25 cellular contexts compared by ENCODE assay signal in genomic region chr2:48427552-48427951, GRCh38. TPM values are rescaled to one million over a fixed set of nuclear protein-coding genes. Genes with fewer than 3 reads are reported as not detected.
DNase-seq lines count a peak whose midpoint lies in the region; ATAC-seq, FAIRE-seq and TF ChIP-seq lines count a peak whose summit lies in the region.
"Had no signal": no experiment of that assay in that cellular context is flagged by ENCODE, and none has a peak within 500 bp of the region (broad histone marks: within the 10 kb centered on the region; RNA-seq: fewer than 3 reads in every experiment).

No MANE protein-coding gene starts in this region.

- BruUV-seq in HepG2 (replicated peaks; lab: Mats Ljungman, UMichigan) (no TSS peak), K562 (replicated peaks; lab: Mats Ljungman, UMichigan) (no TSS peak)

- POLR2A ChIA-PET in HepG2 (lab: Yijun Ruan, JAX) (no interaction called here), K562 (lab: Yijun Ruan, JAX) (no interaction called here)

- H3K79me2 ChIP-seq in HepG2 (ENCODE audit: insufficient read depth, low read length): no peaks in the 10 kb centered on the region
- no peaks in the 10 kb centered on the region for H3K79me2 ChIP-seq in K562 (ENCODE audit: control insufficient read depth, insufficient read depth, low read length)

- no peaks in the 10 kb centered on the region for H3K4me1 Mint-ChIP-seq in natural killer cell
- peaks cover 13% of the 10 kb centered on the region for H3K4me1 Mint-ChIP-seq in activated T-helper 2 cell treated with anti-CD3 and anti-CD28 coated beads, Interferon-gamma antibody, Interleukin-2, Interleukin-4, amounts not matched to agents 10 μg/mL and 5 μg/mL and 100 μg/mL, durations not matched to agents 14 hours and 24 hours and 36 hours (ENCODE audit: low read depth)
- H3K4me1 Mint-ChIP-seq: CD4-positive, alpha-beta memory T cell; CD8-positive, alpha-beta memory T cell had no signal

- H3K4me3 ChIP-seq in HepG2 (replicated peaks in 1 of 3; ENCODE audit: insufficient read depth in 1 of 3, low read depth in 2 of 3, low read length in 3 of 3): no peak overlapping the region
- no peak overlapping the region for H3K4me3 ChIP-seq in right lobe of liver
- no peak overlapping the region for H3K4me3 ChIP-seq in K562
- no peak overlapping the region for H3K4me3 ChIP-seq in small intestine (ENCODE audit: low read depth in 1 of 2, low read length in 2 of 2)
- H3K4me3 ChIP-seq: BLaER1 had no signal

- H3K9ac ChIP-seq in HepG2 (ENCODE audit: insufficient read depth, low read depth, low read length): no peak overlapping the region
- H3K9ac ChIP-seq in K562 (ENCODE audit: insufficient read depth in 1 of 2, low read depth in 2 of 2, low read length in 2 of 2): no peak overlapping the region
- H3K9ac ChIP-seq: BLaER1 had no signal

- H4K20me1 ChIP-seq in HepG2 (ENCODE audit: insufficient read depth, low read length) (no peaks in the 10 kb centered on the region), K562 (replicated peaks; ENCODE audit: control insufficient read depth, insufficient read depth, low read length) (no peaks in the 10 kb centered on the region)
- H4K20me1 ChIP-seq: BLaER1 had no signal

- TF ChIP-seq RAD21 in HepG2 (CRISPR knock-in tag; IDR thresholded peaks at IDR 0.05) (no peak), K562 (CRISPR knock-in tag; conservative IDR thresholded peaks at IDR 0.05 in 1 of 2, IDR thresholded peaks at IDR 0.05 in 1 of 2) (no peak)

- H2AFZ ChIP-seq in HepG2 (ENCODE audit: low read length) (no peak overlapping the region), K562 (ENCODE audit: low read depth, low read length) (no peak overlapping the region)

- DNase-seq in HepG2 (ENCODE audit: low spot score): no peak
- no peak for DNase-seq in right lobe of liver
- DNase-seq in K562 (ENCODE audit: extremely low read depth in 1 of 4, low spot score in 3 of 4): no peak
- peak; percentile 67 for DNase-seq in small intestine
- no peak for DNase-seq in natural killer cell
- DNase-seq in activated T-helper 2 cell treated with anti-CD3 and anti-CD28 coated beads, Interferon-gamma antibody, Interleukin-2, Interleukin-4, amounts not matched to agents 10 μg/mL and 5 μg/mL and 100 μg/mL, durations not matched to agents 14 hours and 24 hours and 36 hours (ENCODE audit: low spot score): no peak
- DNase-seq: ACHN; BE2C; C1 segment of cervical spinal cord; CD4-positive, alpha-beta memory T cell; CD4-positive, CD25-positive, alpha-beta regulatory T cell; CD8-positive, alpha-beta memory T cell; COR-L47; DMS 273 treated with DMSO at 0.1 percent for 48 hours; DMS153; DMS53; DMS79 treated with DMSO at 0.1 percent for 48 hours; GF-D8 had no signal

- H3K9me3 Mint-ChIP-seq in natural killer cell: no peaks in the 10 kb centered on the region
- no peaks in the 10 kb centered on the region for H3K9me3 Mint-ChIP-seq in activated T-helper 2 cell treated with anti-CD3 and anti-CD28 coated beads, Interferon-gamma antibody, Interleukin-2, Interleukin-4, amounts not matched to agents 10 μg/mL and 5 μg/mL and 100 μg/mL, durations not matched to agents 14 hours and 24 hours and 36 hours
- H3K9me3 Mint-ChIP-seq: CD14-positive monocyte; CD4-positive, alpha-beta memory T cell; CD4-positive, CD25-positive, alpha-beta regulatory T cell had no signal

- H3K9me1 ChIP-seq in K562 (ENCODE audit: control insufficient read depth, insufficient read depth, low read length): no peaks in the 10 kb centered on the region

- TF ChIP-seq POLR2A in HepG2 (IDR thresholded peaks at IDR 0.05; ENCODE audit: insufficient read depth in 1 of 2, low read depth in 2 of 2, low read length in 2 of 2) (no peak), right lobe of liver (IDR thresholded peaks at IDR 0.05) (no peak), K562 (conservative IDR thresholded peaks at IDR 0.05) (no peak)

- H3K27ac ChIP-seq in HepG2 (ENCODE audit: extremely low read length, insufficient read depth, low read length) (no peak overlapping the region), right lobe of liver (no peak overlapping the region), K562 (ENCODE audit: extremely low read depth, low read depth, low read length) (no peak overlapping the region), small intestine (ENCODE audit: low read depth in 1 of 2, low read length in 1 of 2) (no peak overlapping the region)
- H3K27ac ChIP-seq: 22Rv1, BLaER1 had no signal

- H3K9me3 ChIP-seq in HepG2 (ENCODE audit: low read length) (no peaks in the 10 kb centered on the region), right lobe of liver (no peaks in the 10 kb centered on the region), K562 (replicated peaks; ENCODE audit: control insufficient read depth, insufficient read depth, low read depth, low read length) (no peaks in the 10 kb centered on the region), small intestine (ENCODE audit: control insufficient read depth, low read depth) (no peaks in the 10 kb centered on the region)
- H3K9me3 ChIP-seq: BE2C, BLaER1 had no signal

- H3K4me3 Mint-ChIP-seq in natural killer cell: no peak overlapping the region
- no peak overlapping the region for H3K4me3 Mint-ChIP-seq in activated T-helper 2 cell treated with anti-CD3 and anti-CD28 coated beads, Interferon-gamma antibody, Interleukin-2, Interleukin-4, amounts not matched to agents 10 μg/mL and 5 μg/mL and 100 μg/mL, durations not matched to agents 14 hours and 24 hours and 36 hours (ENCODE audit: low read depth)
- H3K4me3 Mint-ChIP-seq: CD14-positive monocyte; CD4-positive, alpha-beta memory T cell; CD4-positive, CD25-positive, alpha-beta regulatory T cell; CD8-positive, alpha-beta memory T cell had no signal

- CTCF ChIA-PET in HepG2 (lab: Yijun Ruan, JAX; ENCODE audit: low intra/inter-chr PET ratio, low total read pairs): no interaction called here
- CTCF ChIA-PET in K562 (lab: Yijun Ruan, JAX; ENCODE audit: low intra/inter-chr PET ratio): no interaction called here

- TF ChIP-seq CTCF in HepG2 (CRISPR knock-in tag; IDR thresholded peaks at IDR 0.05): no peak
- no peak for TF ChIP-seq CTCF in right lobe of liver (IDR thresholded peaks at IDR 0.05)
- no peak for TF ChIP-seq CTCF in K562 (IDR thresholded peaks at IDR 0.05 in 2 of 3, conservative IDR thresholded peaks at IDR 0.05 in 1 of 3; ENCODE audit: insufficient read depth in 2 of 3, low read depth in 1 of 3, low read length in 3 of 3)
- TF ChIP-seq CTCF in natural killer cell (IDR thresholded peaks at IDR 0.05): no peak

- in situ Hi-C loops in HepG2 (cut with HindIII; ENCODE audit: extremely low pct_ligation_motif_present, low pct_unique_long_range_greater_than_20kb): loop anchor here (10.0 kb wide), 1 partner anchor 573 kb away; no protein-coding TSS in a partner anchor
- in situ Hi-C loops in K562 (cut with MboI): no loop called here

- FAIRE-seq in HepG2 (lab: Jason Lieb, UNC): no peak
- FAIRE-seq in K562 (lab: Jason Lieb, UNC): no peak
- no peak for FAIRE-seq in small intestine (lab: Jason Lieb, UNC)
- FAIRE-seq: A204.1, G401.6, GM12891, GM19239 had no signal

- peaks cover 16 to 30% of the 10 kb centered on the region in 2 donors for H3K27me3 Mint-ChIP-seq in natural killer cell (ENCODE audit: low read depth in 2 of 2)
- peaks cover 5% of the 10 kb centered on the region for H3K27me3 Mint-ChIP-seq in activated T-helper 2 cell treated with anti-CD3 and anti-CD28 coated beads, Interferon-gamma antibody, Interleukin-2, Interleukin-4, amounts not matched to agents 10 μg/mL and 5 μg/mL and 100 μg/mL, durations not matched to agents 14 hours and 24 hours and 36 hours (ENCODE audit: low read depth)

- TF ChIP-seq EP300 in HepG2 (IDR thresholded peaks at IDR 0.05; ENCODE audit: low read depth in 2 of 2, low read length in 2 of 2) (no peak), HepG2 (CRISPR knock-in tag; IDR thresholded peaks at IDR 0.05; ENCODE audit: borderline replicate concordance) (no peak), K562 (IDR thresholded peaks at IDR 0.05; ENCODE audit: low read length) (no peak)

- no peaks in the 10 kb centered on the region for H3K36me3 ChIP-seq in HepG2 (replicated peaks in 1 of 2; ENCODE audit: control insufficient read depth in 1 of 2, insufficient read depth in 2 of 2, low read length in 2 of 2)
- no peaks in the 10 kb centered on the region for H3K36me3 ChIP-seq in right lobe of liver
- H3K36me3 ChIP-seq in K562 (ENCODE audit: control insufficient read depth, insufficient read depth, low read length): no peaks in the 10 kb centered on the region
- no peaks in the 10 kb centered on the region for H3K36me3 ChIP-seq in small intestine (ENCODE audit: control insufficient read depth in 2 of 2, insufficient read depth in 2 of 2, low read length in 2 of 2)
- H3K36me3 ChIP-seq: BE2C, BLaER1 had no signal

- H3K27ac Mint-ChIP-seq in natural killer cell: no peak overlapping the region
- no peak overlapping the region for H3K27ac Mint-ChIP-seq in activated T-helper 2 cell treated with anti-CD3 and anti-CD28 coated beads, Interferon-gamma antibody, Interleukin-2, Interleukin-4, amounts not matched to agents 10 μg/mL and 5 μg/mL and 100 μg/mL, durations not matched to agents 14 hours and 24 hours and 36 hours
- H3K27ac Mint-ChIP-seq: CD14-positive monocyte had no signal

- peaks cover 16% of the 10 kb centered on the region for H3K4me1 ChIP-seq in HepG2 (ENCODE audit: insufficient read depth, low read length)
- no peaks in the 10 kb centered on the region for H3K4me1 ChIP-seq in right lobe of liver
- H3K4me1 ChIP-seq in K562 (replicated peaks in 1 of 2; ENCODE audit: control insufficient read depth in 2 of 2, insufficient read depth in 2 of 2, low read length in 2 of 2): no peaks in the 10 kb centered on the region; a peak in 2 of 5 replicates
- H3K4me1 ChIP-seq in small intestine (ENCODE audit: control insufficient read depth in 2 of 2, insufficient read depth in 1 of 2, low read depth in 1 of 2, low read length in 1 of 2): peaks cover 3% of the 10 kb centered on the region in 2 donors
- H3K4me1 ChIP-seq: BE2C had no signal

- WGBS in HepG2 (ENCODE audit: low lambda C conversion rate): 16% methylated on average over 2 of the region's 2 CpGs
- 76% methylated on average over 2 of the region's 2 CpGs for WGBS in right lobe of liver (ENCODE audit: insufficient coverage, low coverage, low lambda C conversion rate, missing lambda C conversion rate)
- 42% methylated on average over 2 of the region's 2 CpGs for WGBS in K562 (ENCODE audit: insufficient coverage, low coverage, missing lambda C conversion rate)
- 45 to 71% (median 68%) methylated on average over 2 of the region's 2 CpGs for WGBS in small intestine, 3 donors

- H3K4me2 ChIP-seq in HepG2 (ENCODE audit: low read depth, low read length) (no peak overlapping the region), K562 (ENCODE audit: insufficient read depth, low read length) (no peak overlapping the region)
- H3K4me2 ChIP-seq: BLaER1 had no signal

- intact Hi-C loops in HepG2 (cut with micrococcal nuclease; ENCODE audit: unreplicated experiment): no loop called here
- intact Hi-C loops in right lobe of liver (cut with DNase I): loop anchor here in 1 of 2 donors (10.0 kb wide), 1 partner anchor 513 kb away; no protein-coding TSS in a partner anchor
- intact Hi-C loops in K562 (cut with micrococcal nuclease): loop anchor here (10.0 kb wide), 1 partner anchor 573 kb away; no protein-coding TSS in a partner anchor
- intact Hi-C loops in natural killer cell (cut with micrococcal nuclease): no loop called here
- intact Hi-C loops in activated T-helper 2 cell treated with anti-CD3 and anti-CD28 coated beads, Interferon-gamma antibody, Interleukin-2, Interleukin-4, amounts not matched to agents 10 μg/mL and 5 μg/mL and 100 μg/mL, durations not matched to agents 14 hours and 24 hours and 36 hours (cut with micrococcal nuclease): no loop called here

- H3K36me3 Mint-ChIP-seq in natural killer cell: no peaks in the 10 kb centered on the region
- H3K36me3 Mint-ChIP-seq in activated T-helper 2 cell treated with anti-CD3 and anti-CD28 coated beads, Interferon-gamma antibody, Interleukin-2, Interleukin-4, amounts not matched to agents 10 μg/mL and 5 μg/mL and 100 μg/mL, durations not matched to agents 14 hours and 24 hours and 36 hours (ENCODE audit: low read depth): no peaks in the 10 kb centered on the region
- H3K36me3 Mint-ChIP-seq: CD14-positive monocyte; CD4-positive, alpha-beta memory T cell; CD4-positive, CD25-positive, alpha-beta regulatory T cell; CD8-positive, alpha-beta memory T cell had no signal

- ATAC-seq in HepG2 (no peak), right lobe of liver (no peak), K562 (no peak), natural killer cell (no peak)

- H3K27me3 ChIP-seq in HepG2 (ENCODE audit: control insufficient read depth in 1 of 2, insufficient read depth in 2 of 2, low read length in 2 of 2) (0 out of 5 replicates have a peak, but pooled peaks cover 0 to 6% of the 10 kb centered on the region in 2 experiments), right lobe of liver (no peaks in the 10 kb centered on the region), K562 (ENCODE audit: control insufficient read depth in 2 of 2, insufficient read depth in 2 of 2, low read length in 2 of 2) (no peaks in the 10 kb centered on the region), small intestine (ENCODE audit: control insufficient read depth in 2 of 2, insufficient read depth in 2 of 2, low read length in 2 of 2) (no peaks in the 10 kb centered on the region)
- H3K27me3 ChIP-seq: BE2C, BLaER1 had no signal

RNA-seq across cellular contexts. Expression of gene PPP1R21, which starts 13.0 kb away (rescaled TPM):
- total RNA-seq in HepG2 (2016; rRNA removed; fragmentation: Illumina TruSeq; extraction: Trizol): 15.5 and 26.0 TPM in 2 replicates
- 23.4 and 25.6 TPM in 2 replicates for total RNA-seq in HepG2 (2016; cell fraction: cytosol; rRNA removed; fragmentation: Illumina TruSeq; extraction: Trizol; ENCODE audit: low read depth)
- 11.8 and 21.9 TPM in 2 replicates for total RNA-seq in HepG2 (2016; cell fraction: insoluble cytoplasmic fraction; rRNA removed; fragmentation: Illumina TruSeq; extraction: Trizol)
- total RNA-seq in HepG2 (2016; cell fraction: membrane; rRNA removed; fragmentation: Illumina TruSeq; extraction: Trizol): 17.4 and 18.5 TPM in 2 replicates
- 19.8 and 24.1 TPM in 2 replicates for total RNA-seq in HepG2 (2016; cell fraction: nucleus; rRNA removed; fragmentation: Illumina TruSeq; extraction: Trizol)
- 18.8 and 21.9 TPM in 2 replicates for polyA plus RNA-seq in HepG2 (2011; rRNA removed)
- 8.8 and 12.8 TPM in 2 replicates for polyA plus RNA-seq in HepG2 (2011; cell fraction: cytosol; rRNA removed)
- 17.9 and 22.6 TPM in 2 replicates for polyA plus RNA-seq in HepG2 (2011; cell fraction: nucleus; rRNA removed)
- 17.3 and 23.4 TPM in 2 replicates for polyA plus RNA-seq in HepG2 (2012)
- polyA plus RNA-seq in HepG2 (2016; cell fraction: cytosol; fragmentation: Illumina TruSeq; extraction: Trizol; ENCODE audit: low read depth): 4.0 and 5.5 TPM in 2 replicates
- 20.2 and 22.6 TPM in 2 replicates for polyA plus RNA-seq in HepG2 (2016; cell fraction: insoluble cytoplasmic fraction; fragmentation: Illumina TruSeq; extraction: Trizol; ENCODE audit: low read depth)
- polyA plus RNA-seq in HepG2 (2016; cell fraction: membrane; fragmentation: Illumina TruSeq; extraction: Trizol; ENCODE audit: low read depth): 9.9 and 10.8 TPM in 2 replicates
- 22.0 and 24.6 TPM in 2 replicates for polyA plus RNA-seq in HepG2 (2016; cell fraction: nucleus; fragmentation: Illumina TruSeq; extraction: Trizol; ENCODE audit: insufficient read depth, low read depth)
- 9.2 and 19.0 TPM in 2 replicates for polyA minus RNA-seq in HepG2 (2011; rRNA and poly(A)+ RNA removed; ENCODE audit: low replicate concordance)
- 7.7 and 8.6 TPM in 2 replicates for polyA minus RNA-seq in HepG2 (2011; cell fraction: cytosol; rRNA and poly(A)+ RNA removed)
- polyA minus RNA-seq in HepG2 (2011; cell fraction: nucleus; rRNA and poly(A)+ RNA removed): 43.3 and 50.4 TPM in 2 replicates
- total RNA-seq in right lobe of liver: 10 to 100 TPM in 5 of 6 experiments, 1 to 10 TPM in 1; 8.5 to 20.1 (median 13.4) TPM
- total RNA-seq in K562 (2011; cell fraction: chromatin; rRNA removed; ENCODE audit: low replicate concordance): 24.7 and 55.6 TPM in 2 replicates
- total RNA-seq in K562 (2011; cell fraction: nucleolus; rRNA removed): 10.7 and 11.5 TPM in 2 replicates
- 17.2 and 27.6 TPM in 2 replicates for total RNA-seq in K562 (2011; cell fraction: nucleoplasm; rRNA removed)
- 4.9 and 5.5 TPM in 2 replicates for total RNA-seq in K562 (2014; rRNA removed)
- 7.5 TPM in 2 replicates for total RNA-seq in K562 (2014; rRNA removed; fragmentation: Illumina TruSeq; extraction: Trizol)
- 7.2 and 8.0 TPM in 2 replicates for total RNA-seq in K562 (2015; rRNA removed; fragmentation: Illumina TruSeq; extraction: Trizol)
- 8.4 and 9.2 TPM in 2 replicates for total RNA-seq in K562 (2021)
- polyA plus RNA-seq in K562 (2011; rRNA removed): 12.0 and 18.0 TPM in 2 replicates
- polyA plus RNA-seq in K562 (2011; cell fraction: cytosol; rRNA removed): 4.7 and 7.2 TPM in 2 replicates
- polyA plus RNA-seq in K562 (2011; cell fraction: nucleus; rRNA removed): 25.2 and 26.4 TPM in 2 replicates
- 7.1 and 9.3 TPM in 2 replicates for polyA plus RNA-seq in K562 (2012)
- 9.5 and 11.5 TPM in 2 replicates for polyA plus RNA-seq in K562 (2014; fragmentation: Illumina TruSeq; extraction: Trizol)
- 1 to 10 TPM; 5.4 to 5.9 TPM for polyA plus RNA-seq in K562 (2014; fragmentation: Nextera tagmentation; extraction: Ambion mirVana)
- 8.5 and 12.2 TPM in 2 replicates for polyA plus RNA-seq in K562 (2014; rRNA removed)
- 17.4 and 17.9 TPM in 2 replicates for polyA minus RNA-seq in K562 (2011; rRNA and poly(A)+ RNA removed)
- polyA minus RNA-seq in K562 (2011; cell fraction: cytosol; rRNA and poly(A)+ RNA removed): 3.3 and 6.7 TPM in 2 replicates
- polyA minus RNA-seq in K562 (2011; cell fraction: nucleus; rRNA and poly(A)+ RNA removed): 10.8 and 17.1 TPM in 2 replicates
- polyA plus RNA-seq in small intestine: 10 to 100 TPM; 16.3 to 34.9 (median 20.8) TPM
- 10 to 100 TPM; 29.1 to 40.1 (median 36.3) TPM for total RNA-seq in natural killer cell
- total RNA-seq in activated T-helper 2 cell treated with anti-CD3 and anti-CD28 coated beads, Interferon-gamma antibody, Interleukin-2, Interleukin-4, amounts not matched to agents 10 μg/mL and 5 μg/mL and 100 μg/mL, durations not matched to agents 14 hours and 24 hours and 36 hours: 22.8 and 23.4 TPM in 2 replicates

Comparison
In these comparisons a context has a peak if more than half of its experiments do, and no peak if none do; other contexts are left out.
1. Of the 241 proteins assayed by ChIP-seq in both HepG2 and K562: peak only in HepG2: none; only in K562: none; in both: ZNF121; in neither: 240.